In genomic region chr7:117385340-117386124, GRCh38 we compare ENCODE assay signal across 1 cellular context.
TF ChIP-seq lines count a peak whose summit lies in the region.

No MANE protein-coding gene starts in this region.

TF ChIP-seq in GM12878, 131 proteins besides CTCF, POLR2A, EP300 and RAD21:
- 0 out of 2 replicates have a peak, but pooled peaks have one; percentile 17 for TF ChIP-seq ZNF592 (IDR thresholded peaks at IDR 0.05)
- 0 out of 2 replicates have a peak, but pooled peaks have one; percentile 32 for TF ChIP-seq ZNF687 (IDR thresholded peaks at IDR 0.05)
- TF ChIP-seq SMC3 (IDR thresholded peaks at IDR 0.05; ENCODE audit: borderline replicate concordance, low read length): peak; percentile 80; the same call in 1 of the 2 replicates
- no peak for TF ChIP-seq ZNF24 (IDR thresholded peaks at IDR 0.05)
